ENCODE assay signal across 2 cellular contexts in the genomic region with DNA sequence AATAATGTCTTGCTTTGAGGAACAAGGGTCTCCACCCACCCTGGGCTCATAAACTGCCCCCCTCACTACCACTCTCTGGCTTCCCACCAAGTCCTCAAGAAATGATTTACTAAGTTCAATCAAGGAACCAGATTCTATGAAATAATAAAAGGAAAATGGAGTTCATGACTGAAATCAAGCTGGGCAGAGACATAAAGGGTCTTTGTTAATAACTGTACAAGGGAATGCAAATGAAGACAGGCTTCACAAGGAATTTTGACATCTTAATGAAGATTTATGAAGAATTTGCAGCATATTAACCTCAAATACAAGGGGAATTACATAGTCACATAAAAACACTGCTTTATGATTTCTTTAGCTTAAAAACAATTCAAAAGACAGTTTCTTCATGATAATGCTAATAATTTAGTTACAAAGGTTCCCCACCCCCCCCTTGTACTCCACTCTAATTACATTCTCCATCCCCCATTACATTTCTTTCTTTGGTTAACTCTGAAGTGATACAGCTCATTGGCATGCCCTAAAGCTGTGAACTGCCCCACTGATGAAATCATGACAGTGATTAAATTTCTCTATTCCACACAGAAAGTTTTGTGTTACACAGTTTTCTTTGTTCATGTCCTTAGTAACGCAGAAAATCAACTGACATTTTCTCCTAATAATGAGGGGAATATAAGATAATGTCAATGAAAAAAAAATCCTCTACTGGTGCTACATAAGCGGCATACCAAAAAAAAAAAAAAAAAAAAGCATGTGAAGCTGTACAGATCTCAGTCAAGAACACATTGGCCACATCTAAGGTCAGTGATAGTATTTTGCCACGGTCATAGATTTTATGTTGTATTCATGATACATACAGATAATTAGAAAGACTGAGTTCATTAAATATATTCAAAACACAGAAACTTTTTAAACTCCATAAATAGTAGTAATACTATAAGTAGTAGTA.
A peak's percentile ranks its signal among the peaks of the same experiment; 100 is the strongest.
TF ChIP-seq lines count a peak whose summit lies in the region.

No MANE protein-coding gene starts in this region.

TF ChIP-seq in HCT116, 20 proteins besides CTCF, POLR2A, EP300 and RAD21:
- TF ChIP-seq, protein P1, sequence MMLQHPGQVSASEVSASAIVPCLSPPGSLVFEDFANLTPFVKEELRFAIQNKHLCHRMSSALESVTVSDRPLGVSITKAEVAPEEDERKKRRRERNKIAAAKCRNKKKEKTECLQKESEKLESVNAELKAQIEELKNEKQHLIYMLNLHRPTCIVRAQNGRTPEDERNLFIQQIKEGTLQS (IDR thresholded peaks at IDR 0.05), result no peak
- TF ChIP-seq, protein P2, sequence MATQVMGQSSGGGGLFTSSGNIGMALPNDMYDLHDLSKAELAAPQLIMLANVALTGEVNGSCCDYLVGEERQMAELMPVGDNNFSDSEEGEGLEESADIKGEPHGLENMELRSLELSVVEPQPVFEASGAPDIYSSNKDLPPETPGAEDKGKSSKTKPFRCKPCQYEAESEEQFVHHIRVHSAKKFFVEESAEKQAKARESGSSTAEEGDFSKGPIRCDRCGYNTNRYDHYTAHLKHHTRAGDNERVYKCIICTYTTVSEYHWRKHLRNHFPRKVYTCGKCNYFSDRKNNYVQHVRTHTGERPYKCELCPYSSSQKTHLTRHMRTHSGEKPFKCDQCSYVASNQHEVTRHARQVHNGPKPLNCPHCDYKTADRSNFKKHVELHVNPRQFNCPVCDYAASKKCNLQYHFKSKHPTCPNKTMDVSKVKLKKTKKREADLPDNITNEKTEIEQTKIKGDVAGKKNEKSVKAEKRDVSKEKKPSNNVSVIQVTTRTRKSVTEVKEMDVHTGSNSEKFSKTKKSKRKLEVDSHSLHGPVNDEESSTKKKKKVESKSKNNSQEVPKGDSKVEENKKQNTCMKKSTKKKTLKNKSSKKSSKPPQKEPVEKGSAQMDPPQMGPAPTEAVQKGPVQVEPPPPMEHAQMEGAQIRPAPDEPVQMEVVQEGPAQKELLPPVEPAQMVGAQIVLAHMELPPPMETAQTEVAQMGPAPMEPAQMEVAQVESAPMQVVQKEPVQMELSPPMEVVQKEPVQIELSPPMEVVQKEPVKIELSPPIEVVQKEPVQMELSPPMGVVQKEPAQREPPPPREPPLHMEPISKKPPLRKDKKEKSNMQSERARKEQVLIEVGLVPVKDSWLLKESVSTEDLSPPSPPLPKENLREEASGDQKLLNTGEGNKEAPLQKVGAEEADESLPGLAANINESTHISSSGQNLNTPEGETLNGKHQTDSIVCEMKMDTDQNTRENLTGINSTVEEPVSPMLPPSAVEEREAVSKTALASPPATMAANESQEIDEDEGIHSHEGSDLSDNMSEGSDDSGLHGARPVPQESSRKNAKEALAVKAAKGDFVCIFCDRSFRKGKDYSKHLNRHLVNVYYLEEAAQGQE (IDR thresholded peaks at IDR 0.05; ENCODE audit: low read depth), result no peak
- TF ChIP-seq CEBPB (IDR thresholded peaks at IDR 0.05; ENCODE audit: low read depth) (peak; percentile 29; the same call in 1 of the 2 replicates), JUND (IDR thresholded peaks at IDR 0.05) (no peak), SRF (IDR thresholded peaks at IDR 0.05; ENCODE audit: low read depth) (no peak), ZNF274 (IDR thresholded peaks at IDR 0.05; ENCODE audit: low read depth, low read length) (no peak), FOSL1 (IDR thresholded peaks at IDR 0.05; ENCODE audit: low read depth) (0 out of 2 replicates have a peak, but pooled peaks have one; percentile 31)
- TF ChIP-seq, protein P3, sequence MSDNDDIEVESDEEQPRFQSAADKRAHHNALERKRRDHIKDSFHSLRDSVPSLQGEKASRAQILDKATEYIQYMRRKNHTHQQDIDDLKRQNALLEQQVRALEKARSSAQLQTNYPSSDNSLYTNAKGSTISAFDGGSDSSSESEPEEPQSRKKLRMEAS (IDR thresholded peaks at IDR 0.05), result no peak

TF ChIP-seq in SK-N-SH, 30 proteins besides CTCF, POLR2A, EP300 and RAD21:
- TF ChIP-seq GATA2 (CRISPR knock-in tag; IDR thresholded peaks at IDR 0.05) (no peak), RXRA (IDR thresholded peaks at IDR 0.05; ENCODE audit: borderline replicate concordance, low read depth) (0 out of 2 replicates have a peak, but pooled peaks have one; percentile 8), JUND (IDR thresholded peaks at IDR 0.05) (peak; percentile 67), SIN3A (IDR thresholded peaks at IDR 0.05; ENCODE audit: borderline replicate concordance, low read depth, low read length) (no peak), GABPA (IDR thresholded peaks at IDR 0.05; ENCODE audit: low read depth) (no peak), NFIC (IDR thresholded peaks at IDR 0.05; ENCODE audit: borderline replicate concordance) (peak; percentile 18; the same call in 1 of the 2 replicates), TEAD4 (IDR thresholded peaks at IDR 0.05; ENCODE audit: borderline replicate concordance, insufficient read depth) (peak; percentile 52; the same call in 1 of the 2 replicates), TAF1 (IDR thresholded peaks at IDR 0.05; ENCODE audit: borderline replicate concordance, low read depth, low read length) (no peak), NRF1 (IDR thresholded peaks at IDR 0.05; ENCODE audit: low read depth, low read length) (no peak), POLR2AphosphoS5 (IDR thresholded peaks at IDR 0.05; ENCODE audit: low read depth, low read length) (no peak), RCOR1 (IDR thresholded peaks at IDR 0.05; ENCODE audit: low read length) (no peak), EZH2phosphoT487 (IDR thresholded peaks at IDR 0.05; ENCODE audit: borderline replicate concordance, low read depth) (no peak), YY1 (IDR thresholded peaks at IDR 0.05; ENCODE audit: low read depth) (no peak), MXI1 (IDR thresholded peaks at IDR 0.05; ENCODE audit: low read depth, low read length) (no peak), FOXM1 (IDR thresholded peaks at IDR 0.05; ENCODE audit: low read depth) (no peak), SMC3 (IDR thresholded peaks at IDR 0.05; ENCODE audit: low read depth, low read length) (no peak), FOXJ3 (CRISPR knock-in tag; IDR thresholded peaks at IDR 0.05) (no peak), RFX5 (IDR thresholded peaks at IDR 0.05; ENCODE audit: low read length) (no peak), ELF1 (IDR thresholded peaks at IDR 0.05) (no peak), MEF2A (IDR thresholded peaks at IDR 0.05; ENCODE audit: borderline replicate concordance, low read depth) (0 out of 2 replicates have a peak, but pooled peaks have one; percentile 21), TCF12 (IDR thresholded peaks at IDR 0.05) (peak; percentile 62; the same call in 1 of the 2 replicates), CHD2 (IDR thresholded peaks at IDR 0.05; ENCODE audit: low read length, partially characterized antibody) (peak; percentile 31), FOSL2 (IDR thresholded peaks at IDR 0.05; ENCODE audit: borderline replicate concordance, low read depth) (peak; percentile 71; the same call in 1 of the 2 replicates)
- TF ChIP-seq, protein P4, sequence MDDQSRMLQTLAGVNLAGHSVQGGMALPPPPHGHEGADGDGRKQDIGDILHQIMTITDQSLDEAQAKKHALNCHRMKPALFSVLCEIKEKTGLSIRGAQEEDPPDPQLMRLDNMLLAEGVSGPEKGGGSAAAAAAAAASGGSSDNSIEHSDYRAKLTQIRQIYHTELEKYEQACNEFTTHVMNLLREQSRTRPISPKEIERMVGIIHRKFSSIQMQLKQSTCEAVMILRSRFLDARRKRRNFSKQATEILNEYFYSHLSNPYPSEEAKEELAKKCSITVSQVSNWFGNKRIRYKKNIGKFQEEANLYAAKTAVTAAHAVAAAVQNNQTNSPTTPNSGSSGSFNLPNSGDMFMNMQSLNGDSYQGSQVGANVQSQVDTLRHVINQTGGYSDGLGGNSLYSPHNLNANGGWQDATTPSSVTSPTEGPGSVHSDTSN (IDR thresholded peaks at IDR 0.05), result peak; percentile 59
- TF ChIP-seq, protein P5, sequence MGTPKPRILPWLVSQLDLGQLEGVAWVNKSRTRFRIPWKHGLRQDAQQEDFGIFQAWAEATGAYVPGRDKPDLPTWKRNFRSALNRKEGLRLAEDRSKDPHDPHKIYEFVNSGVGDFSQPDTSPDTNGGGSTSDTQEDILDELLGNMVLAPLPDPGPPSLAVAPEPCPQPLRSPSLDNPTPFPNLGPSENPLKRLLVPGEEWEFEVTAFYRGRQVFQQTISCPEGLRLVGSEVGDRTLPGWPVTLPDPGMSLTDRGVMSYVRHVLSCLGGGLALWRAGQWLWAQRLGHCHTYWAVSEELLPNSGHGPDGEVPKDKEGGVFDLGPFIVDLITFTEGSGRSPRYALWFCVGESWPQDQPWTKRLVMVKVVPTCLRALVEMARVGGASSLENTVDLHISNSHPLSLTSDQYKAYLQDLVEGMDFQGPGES (IDR thresholded peaks at IDR 0.05; ENCODE audit: low read depth, low read length), result no peak
- TF ChIP-seq, protein P6, sequence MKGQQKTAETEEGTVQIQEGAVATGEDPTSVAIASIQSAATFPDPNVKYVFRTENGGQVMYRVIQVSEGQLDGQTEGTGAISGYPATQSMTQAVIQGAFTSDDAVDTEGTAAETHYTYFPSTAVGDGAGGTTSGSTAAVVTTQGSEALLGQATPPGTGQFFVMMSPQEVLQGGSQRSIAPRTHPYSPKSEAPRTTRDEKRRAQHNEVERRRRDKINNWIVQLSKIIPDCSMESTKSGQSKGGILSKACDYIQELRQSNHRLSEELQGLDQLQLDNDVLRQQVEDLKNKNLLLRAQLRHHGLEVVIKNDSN (IDR thresholded peaks at IDR 0.05; ENCODE audit: borderline replicate concordance, low read depth), result no peak
- TF ChIP-seq, protein P7, sequence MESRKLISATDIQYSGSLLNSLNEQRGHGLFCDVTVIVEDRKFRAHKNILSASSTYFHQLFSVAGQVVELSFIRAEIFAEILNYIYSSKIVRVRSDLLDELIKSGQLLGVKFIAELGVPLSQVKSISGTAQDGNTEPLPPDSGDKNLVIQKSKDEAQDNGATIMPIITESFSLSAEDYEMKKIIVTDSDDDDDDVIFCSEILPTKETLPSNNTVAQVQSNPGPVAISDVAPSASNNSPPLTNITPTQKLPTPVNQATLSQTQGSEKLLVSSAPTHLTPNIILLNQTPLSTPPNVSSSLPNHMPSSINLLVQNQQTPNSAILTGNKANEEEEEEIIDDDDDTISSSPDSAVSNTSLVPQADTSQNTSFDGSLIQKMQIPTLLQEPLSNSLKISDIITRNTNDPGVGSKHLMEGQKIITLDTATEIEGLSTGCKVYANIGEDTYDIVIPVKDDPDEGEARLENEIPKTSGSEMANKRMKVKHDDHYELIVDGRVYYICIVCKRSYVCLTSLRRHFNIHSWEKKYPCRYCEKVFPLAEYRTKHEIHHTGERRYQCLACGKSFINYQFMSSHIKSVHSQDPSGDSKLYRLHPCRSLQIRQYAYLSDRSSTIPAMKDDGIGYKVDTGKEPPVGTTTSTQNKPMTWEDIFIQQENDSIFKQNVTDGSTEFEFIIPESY (IDR thresholded peaks at IDR 0.05; ENCODE audit: borderline replicate concordance, low read depth), result no peak
- TF ChIP-seq, protein P2 (IDR thresholded peaks at IDR 0.05; ENCODE audit: low read depth, low read length), result no peak
- TF ChIP-seq, protein P8, sequence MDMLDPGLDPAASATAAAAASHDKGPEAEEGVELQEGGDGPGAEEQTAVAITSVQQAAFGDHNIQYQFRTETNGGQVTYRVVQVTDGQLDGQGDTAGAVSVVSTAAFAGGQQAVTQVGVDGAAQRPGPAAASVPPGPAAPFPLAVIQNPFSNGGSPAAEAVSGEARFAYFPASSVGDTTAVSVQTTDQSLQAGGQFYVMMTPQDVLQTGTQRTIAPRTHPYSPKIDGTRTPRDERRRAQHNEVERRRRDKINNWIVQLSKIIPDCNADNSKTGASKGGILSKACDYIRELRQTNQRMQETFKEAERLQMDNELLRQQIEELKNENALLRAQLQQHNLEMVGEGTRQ (IDR thresholded peaks at IDR 0.05; ENCODE audit: borderline replicate concordance, low read depth, low read length), result no peak
- TF ChIP-seq, protein P3 (IDR thresholded peaks at IDR 0.05; ENCODE audit: low read depth), result no peak
